ENCODE assay signal across 13 cellular contexts in the genomic region with DNA sequence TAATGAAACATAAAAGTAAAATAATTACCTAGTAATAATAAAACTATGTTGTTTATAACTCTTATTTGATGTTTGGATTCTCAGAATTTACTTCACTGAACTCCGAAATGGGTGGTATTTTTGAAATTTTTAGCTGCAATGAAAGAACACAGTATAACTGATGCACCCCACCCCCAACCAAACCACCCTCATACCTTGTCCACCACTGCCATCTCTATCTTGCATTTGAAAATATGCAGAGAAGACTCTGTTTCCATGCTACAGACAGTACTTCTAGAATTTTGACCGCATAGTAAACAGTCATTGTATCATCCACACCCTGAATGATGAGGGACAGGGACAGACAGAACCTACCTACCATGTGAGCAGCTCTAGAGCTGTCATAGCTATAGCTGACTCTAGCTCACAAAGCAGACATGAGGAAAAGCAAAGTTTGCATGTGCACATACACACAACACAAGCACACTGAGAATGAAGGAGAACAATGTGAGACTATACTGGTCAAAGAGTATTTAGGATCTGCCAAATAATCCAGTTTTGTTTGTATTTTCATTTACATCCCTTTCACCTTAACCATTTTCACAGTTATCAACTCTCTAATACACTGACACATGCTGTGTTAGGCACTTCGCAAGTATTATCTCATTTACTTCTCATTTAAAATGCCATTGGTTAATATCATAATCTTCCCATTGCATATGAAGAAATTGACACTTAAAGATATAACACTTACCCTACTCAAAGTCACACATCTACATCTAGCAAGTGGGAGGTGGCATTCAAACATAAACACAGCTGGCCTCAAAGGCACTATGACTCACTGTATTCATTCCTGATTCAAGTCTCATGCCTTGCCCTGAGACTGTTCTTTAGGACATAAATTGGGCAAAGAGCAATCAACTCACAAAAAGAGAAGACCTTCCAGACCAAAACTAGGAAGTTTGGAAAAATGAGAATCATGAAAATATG.
DNase-seq lines count a peak whose midpoint lies in the region; ATAC-seq and TF ChIP-seq lines count a peak whose summit lies in the region.
"Had no signal": no experiment of that assay in that cellular context is flagged by ENCODE, and none has a peak within 500 bp of the region (broad histone marks: within the 10 kb centered on the region; RNA-seq: fewer than 3 reads in every experiment).

No MANE protein-coding gene starts in this region.

- peaks cover 13% of the 10 kb centered on the region for H3K36me3 Mint-ChIP-seq in activated CD4-positive, alpha-beta T cell treated with anti-CD3 and anti-CD28 coated beads for 36 hours (ENCODE audit: low read depth)
- no peaks in the 10 kb centered on the region for H3K36me3 Mint-ChIP-seq in effector memory CD8-positive, alpha-beta T cell (ENCODE audit: insufficient read depth)

- TF ChIP-seq CTCF in heart left ventricle (IDR thresholded peaks at IDR 0.05) = no peak

- DNase-seq in activated CD4-positive, alpha-beta T cell treated with anti-CD3 and anti-CD28 coated beads for 36 hours = peak; percentile 39
- no peak for DNase-seq in activated CD4-positive, alpha-beta T cell treated with anti-CD3 and anti-CD28 coated beads for 48 hours
- peak; percentile 40 for DNase-seq in NCI-H69 (lab: John Stamatoyannopoulos, UW)
- DNase-seq in effector memory CD8-positive, alpha-beta T cell = peak in 1 of 3 experiments; percentile 8
- peak; percentile 85 for DNase-seq in renal cortical epithelial cell (ENCODE audit: low read depth)
- no peak for DNase-seq in DMS79 treated with DMSO at 0.1 percent for 48 hours (lab: John Stamatoyannopoulos, UW)
- no peak for DNase-seq in heart left ventricle
- DNase-seq: ACHN; activated effector memory CD4-positive, alpha-beta T cell treated with anti-CD3 and anti-CD28 coated beads, Interleukin-2, amount 50 U/mL, for 16 hours; lower lobe of right lung; NCI-H510A treated with DMSO at 0.1 percent for 48 hours had no signal

- 79 to 86% (median 80%) methylated on average over 3 of the region's 3 CpGs for WGBS in heart left ventricle, 4 donors

- peak overlapping the region; percentile 71 for H3K27ac Mint-ChIP-seq in activated CD4-positive, alpha-beta T cell treated with anti-CD3 and anti-CD28 coated beads for 36 hours
- H3K27ac Mint-ChIP-seq in effector memory CD8-positive, alpha-beta T cell = peak overlapping the region in 1 of 2 donors; percentile 95

- no peaks in the 10 kb centered on the region for H3K9me3 Mint-ChIP-seq in activated CD4-positive, alpha-beta T cell treated with anti-CD3 and anti-CD28 coated beads for 36 hours (ENCODE audit: low read depth)
- no peaks in the 10 kb centered on the region for H3K9me3 Mint-ChIP-seq in effector memory CD8-positive, alpha-beta T cell

- H3K4me3 Mint-ChIP-seq in activated CD4-positive, alpha-beta T cell treated with anti-CD3 and anti-CD28 coated beads for 36 hours = no peak overlapping the region
- peak overlapping the region in 1 of 2 donors; percentile 47 for H3K4me3 Mint-ChIP-seq in effector memory CD8-positive, alpha-beta T cell

- H3K36me3 ChIP-seq in heart left ventricle = no peaks in the 10 kb centered on the region
- H3K36me3 ChIP-seq: lower lobe of right lung had no signal

- no peaks in the 10 kb centered on the region for H3K9me3 ChIP-seq in heart left ventricle
- H3K9me3 ChIP-seq: lower lobe of right lung had no signal

- H3K27ac ChIP-seq in heart left ventricle = no peak overlapping the region
- H3K27ac ChIP-seq: lower lobe of right lung had no signal

- no peak for TF ChIP-seq POLR2A in heart left ventricle (IDR thresholded peaks at IDR 0.05)

- no peaks in the 10 kb centered on the region for H3K4me1 ChIP-seq in heart left ventricle
- H3K4me1 ChIP-seq: lower lobe of right lung had no signal

- ATAC-seq in activated CD4-positive, alpha-beta T cell treated with anti-CD3 and anti-CD28 coated beads for 36 hours = peak; percentile 87
- peak; percentile 90 for ATAC-seq in effector memory CD8-positive, alpha-beta T cell (replicated peaks)
- no peak for ATAC-seq in heart left ventricle
- ATAC-seq in GM21526 (IDR thresholded peaks at IDR 0.05; ENCODE audit: low FRiP score, unreplicated experiment) = no peak
- ATAC-seq: lower lobe of right lung, sciatic nerve had no signal

- POLR2A ChIA-PET in activated CD4-positive, alpha-beta T cell treated with anti-CD3 and anti-CD28 coated beads for 36 hours (lab: Charles Lee) = interaction anchor here (1.0 kb wide), 1 partner anchor 10 kb away, joined by 4 read pairs; no protein-coding TSS in a partner anchor

- CTCF ChIA-PET in activated CD4-positive, alpha-beta T cell treated with anti-CD3 and anti-CD28 coated beads for 36 hours (lab: Charles Lee) = interaction anchor here (0.8 to 1.4 kb wide), 4 partner anchors 15 to 76 kb away, joined by 3 read pairs; no protein-coding TSS in a partner anchor

- no peaks in the 10 kb centered on the region for H3K27me3 Mint-ChIP-seq in activated CD4-positive, alpha-beta T cell treated with anti-CD3 and anti-CD28 coated beads for 36 hours
- H3K27me3 Mint-ChIP-seq in effector memory CD8-positive, alpha-beta T cell = no peaks in the 10 kb centered on the region

- H3K4me1 Mint-ChIP-seq in activated CD4-positive, alpha-beta T cell treated with anti-CD3 and anti-CD28 coated beads for 36 hours = peaks cover 76% of the 10 kb centered on the region
- peaks cover 12 to 33% of the 10 kb centered on the region in 2 donors for H3K4me1 Mint-ChIP-seq in effector memory CD8-positive, alpha-beta T cell (ENCODE audit: low read depth in 2 of 2)

- no peak overlapping the region for H3K4me3 ChIP-seq in heart left ventricle
- H3K4me3 ChIP-seq: lower lobe of right lung had no signal

- intact Hi-C loops in activated CD4-positive, alpha-beta T cell treated with anti-CD3 and anti-CD28 coated beads for 36 hours (cut with DNase I, micrococcal nuclease) = no loop called here
- intact Hi-C loops in heart left ventricle (cut with DNase I) = no loop called here

- no peaks in the 10 kb centered on the region for H3K27me3 ChIP-seq in heart left ventricle

Comparison
In these comparisons a context has a peak if more than half of its experiments do, and no peak if none do; other contexts are left out.
1. DNase-seq: peak in activated CD4-positive, alpha-beta T cell treated with anti-CD3 and anti-CD28 coated beads for 36 hours (single experiment), NCI-H69 (single experiment) and renal cortical epithelial cell (single experiment); none in activated CD4-positive, alpha-beta T cell treated with anti-CD3 and anti-CD28 coated beads for 48 hours (single experiment), DMS79 treated with DMSO at 0.1 percent for 48 hours (single experiment) and heart left ventricle (0 of 5).
2. ATAC-seq: peak in activated CD4-positive, alpha-beta T cell treated with anti-CD3 and anti-CD28 coated beads for 36 hours (single experiment) and effector memory CD8-positive, alpha-beta T cell (single experiment); none in heart left ventricle (0 of 4) and GM21526 (single experiment).